In the genomic region with DNA sequence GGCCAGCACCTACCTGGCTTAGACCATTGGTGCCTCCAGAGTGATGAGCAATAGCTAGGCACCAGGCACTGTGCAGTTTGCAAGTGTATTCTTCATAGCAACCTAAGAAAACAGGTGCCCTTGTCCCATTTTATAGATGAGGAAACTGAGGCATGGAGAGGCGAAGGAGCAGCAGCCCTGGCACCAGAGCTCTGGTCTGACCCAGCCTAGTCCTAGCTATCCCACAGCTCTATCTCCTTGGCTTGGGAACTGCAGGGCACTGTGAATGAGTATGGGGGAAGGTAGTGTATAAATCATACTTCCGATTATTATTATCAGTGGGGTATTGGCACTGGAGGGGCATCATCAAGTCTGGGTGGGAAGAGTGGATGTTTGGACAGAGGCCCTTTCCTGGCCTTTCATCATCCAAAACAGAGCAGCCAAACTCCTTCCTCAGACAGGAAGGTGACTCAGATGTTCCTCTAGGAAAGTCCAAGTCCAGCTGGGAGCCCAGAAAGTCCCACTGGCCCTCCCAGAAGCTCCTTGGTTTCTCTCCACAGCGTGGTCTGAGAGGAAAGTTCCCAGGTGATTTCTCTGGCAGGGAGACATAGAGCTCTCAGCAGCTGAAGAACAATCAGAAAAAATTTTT, we compare ENCODE assay signal across 11 cellular contexts. TPM values are rescaled to one million over a fixed set of nuclear protein-coding genes. Genes with fewer than 3 reads are reported as not detected.
DNase-seq lines count a peak whose midpoint lies in the region; ATAC-seq, FAIRE-seq and TF ChIP-seq lines count a peak whose summit lies in the region.
"Had no signal": no experiment of that assay in that cellular context is flagged by ENCODE, and none has a peak within 500 bp of the region (broad histone marks: within the 10 kb centered on the region; RNA-seq: fewer than 3 reads in every experiment).

No MANE protein-coding gene starts in this region.

- BruUV-seq in HepG2 (replicated peaks; lab: Mats Ljungman, UMichigan) = no TSS peak

- DNase-seq in LHCN-M2 (ENCODE audit: low read depth) (peak; percentile 69), HepG2 (ENCODE audit: low spot score) (no peak), transverse colon (no peak), mesothelial cell of epicardium (ENCODE audit: low spot score in 2 of 2, unreplicated experiment in 2 of 2) (no peak), UCSD-AML1 (lab: John Stamatoyannopoulos, UW; ENCODE audit: unreplicated experiment) (no peak), NCI-H345 treated with DMSO at 0.1 percent for 48 hours (lab: John Stamatoyannopoulos, UW; ENCODE audit: unreplicated experiment) (no peak), DMS153 treated with DMSO at 0.1 percent for 48 hours (lab: John Stamatoyannopoulos, UW; ENCODE audit: unreplicated experiment) (no peak)

- 70% methylated on average over 3 of the region's 3 CpGs for WGBS in HepG2 (ENCODE audit: low lambda C conversion rate)
- WGBS in transverse colon (ENCODE audit: low coverage in 1 of 2), 2 donors = 78% methylated on average over 3 of the region's 3 CpGs; no CpG with 5 or more reads in 1 of the 2 donors

- no peak overlapping the region for H3K4me3 Mint-ChIP-seq in mesothelial cell of epicardium

- H3K27ac ChIP-seq in cingulate gyrus (ENCODE audit: low read depth, low read length) (peak overlapping the region; percentile 63), HepG2 (ENCODE audit: extremely low read length, insufficient read depth, low read length) (no peak overlapping the region), transverse colon (peak overlapping the region; percentile 58 to 62 (median 58))

- no peak overlapping the region for H3K9ac ChIP-seq in HepG2 (ENCODE audit: insufficient read depth, low read depth, low read length)

- peaks cover 2% of the 10 kb centered on the region for H3K27me3 Mint-ChIP-seq in mesothelial cell of epicardium (ENCODE audit: low read depth)

- no peaks in the 10 kb centered on the region for H3K36me3 ChIP-seq in HepG2 (replicated peaks in 1 of 2; ENCODE audit: control insufficient read depth in 1 of 2, insufficient read depth in 2 of 2, low read length in 2 of 2)
- H3K36me3 ChIP-seq in transverse colon = no peaks in the 10 kb centered on the region
- H3K36me3 ChIP-seq: tibial nerve had no signal

- CTCF ChIA-PET in HepG2 (lab: Yijun Ruan, JAX; ENCODE audit: low intra/inter-chr PET ratio, low total read pairs) = no interaction called here

- TF ChIP-seq POLR2A in HepG2 (IDR thresholded peaks at IDR 0.05; ENCODE audit: insufficient read depth in 1 of 2, low read depth in 2 of 2, low read length in 2 of 2) (no peak), transverse colon (IDR thresholded peaks at IDR 0.05) (no peak)

- intact Hi-C loops in HepG2 (cut with micrococcal nuclease; ENCODE audit: unreplicated experiment) (no loop called here), transverse colon (cut with DNase I; ENCODE audit: low total_unique reads) (no loop called here)

- H4K20me1 ChIP-seq in HepG2 (ENCODE audit: insufficient read depth, low read length) = no peaks in the 10 kb centered on the region

- no peak overlapping the region for H3K4me3 ChIP-seq in HepG2 (replicated peaks in 1 of 3; ENCODE audit: insufficient read depth in 1 of 3, low read depth in 2 of 3, low read length in 3 of 3)
- no peak overlapping the region for H3K4me3 ChIP-seq in transverse colon
- H3K4me3 ChIP-seq: dorsolateral prefrontal cortex, tibial nerve had no signal

- in situ Hi-C loops in HepG2 (cut with HindIII; ENCODE audit: extremely low pct_ligation_motif_present, low pct_unique_long_range_greater_than_20kb) = no loop called here
- in situ Hi-C loops in transverse colon (cut with MboI; ENCODE audit: low pct_ligation_motif_present in 1 of 4, low pct_unique_long_range_greater_than_20kb in 1 of 4, low sequenced_read_pairs in 3 of 4) = no loop called here

- no peak overlapping the region for H3K4me2 ChIP-seq in HepG2 (ENCODE audit: low read depth, low read length)

- POLR2A ChIA-PET in HepG2 (lab: Yijun Ruan, JAX) = interaction anchor here (0.6 to 2.2 kb wide), 3 partner anchors 12 to 57 kb away, joined by 3 to 9 read pairs (median 4); a partner anchor contains a TSS

- H3K27me3 ChIP-seq in HepG2 (ENCODE audit: control insufficient read depth in 1 of 2, insufficient read depth in 2 of 2, low read length in 2 of 2) = peaks cover 0 to 8% of the 10 kb centered on the region in 2 experiments; a peak in 2 of 5 replicates
- no peaks in the 10 kb centered on the region for H3K27me3 ChIP-seq in transverse colon
- H3K27me3 ChIP-seq: dorsolateral prefrontal cortex, tibial nerve had no signal

- no peaks in the 10 kb centered on the region for H3K79me2 ChIP-seq in HepG2 (ENCODE audit: insufficient read depth, low read length)

- ATAC-seq in HepG2 = no peak

- no peak overlapping the region for H3K27ac Mint-ChIP-seq in mesothelial cell of epicardium
- H3K27ac Mint-ChIP-seq: progenitor cell of endocrine pancreas had no signal

- TF ChIP-seq EP300 in HepG2 (IDR thresholded peaks at IDR 0.05; ENCODE audit: low read depth in 2 of 2, low read length in 2 of 2) (no peak), HepG2 (CRISPR knock-in tag; IDR thresholded peaks at IDR 0.05; ENCODE audit: borderline replicate concordance) (no peak), transverse colon (IDR thresholded peaks at IDR 0.05; ENCODE audit: low read depth) (no peak)

- TF ChIP-seq CTCF in HepG2 (CRISPR knock-in tag; IDR thresholded peaks at IDR 0.05) (no peak), transverse colon (IDR thresholded peaks at IDR 0.05) (no peak), mesothelial cell of epicardium (IDR thresholded peaks at IDR 0.05; ENCODE audit: unreplicated experiment) (no peak)

- no peaks in the 10 kb centered on the region for H3K9me3 Mint-ChIP-seq in mesothelial cell of epicardium

- TF ChIP-seq RAD21 in HepG2 (CRISPR knock-in tag; IDR thresholded peaks at IDR 0.05) = no peak

- no peak overlapping the region for H2AFZ ChIP-seq in HepG2 (ENCODE audit: low read length)

- H3K9me3 ChIP-seq in HepG2 (ENCODE audit: low read length) = no peaks in the 10 kb centered on the region
- no peaks in the 10 kb centered on the region for H3K9me3 ChIP-seq in transverse colon
- H3K9me3 ChIP-seq: tibial nerve had no signal

- peaks cover 4% of the 10 kb centered on the region for H3K4me1 Mint-ChIP-seq in mesothelial cell of epicardium

- H3K36me3 Mint-ChIP-seq in mesothelial cell of epicardium = no peaks in the 10 kb centered on the region

- FAIRE-seq in HepG2 (lab: Jason Lieb, UNC) = no peak

- H3K4me1 ChIP-seq in HepG2 (ENCODE audit: insufficient read depth, low read length) = peaks cover 10% of the 10 kb centered on the region
- H3K4me1 ChIP-seq in transverse colon = peaks cover 0 to 17% (median 4%) of the 10 kb centered on the region in 4 donors

RNA-seq across cellular contexts. Expression of a gene that starts 32.0 kb away (rescaled TPM):
- total RNA-seq in LHCN-M2 (2014; rRNA removed) (not detected in 2 replicates), HepG2 (2016; rRNA removed; fragmentation: Illumina TruSeq; extraction: Trizol) (39.5 and 60.6 TPM in 2 replicates), transverse colon (10 to 100 TPM in 2 of 4 donors, 1 to 10 TPM in 2; 4.4 to 13.5 (median 9.6) TPM), mesothelial cell of epicardium (1.1 to 1.8 TPM (median 1.2 TPM) in 3 replicates)
- polyA plus RNA-seq in LHCN-M2 (2012) = 0.30 TPM
- 31.6 and 42.4 TPM in 2 replicates for total RNA-seq in HepG2 (2016; cell fraction: cytosol; rRNA removed; fragmentation: Illumina TruSeq; extraction: Trizol; ENCODE audit: low read depth)
- total RNA-seq in HepG2 (2016; cell fraction: insoluble cytoplasmic fraction; rRNA removed; fragmentation: Illumina TruSeq; extraction: Trizol) = 36.8 and 62.7 TPM in 2 replicates
- 53.7 and 65.8 TPM in 2 replicates for total RNA-seq in HepG2 (2016; cell fraction: membrane; rRNA removed; fragmentation: Illumina TruSeq; extraction: Trizol)
- 44.1 and 48.9 TPM in 2 replicates for total RNA-seq in HepG2 (2016; cell fraction: nucleus; rRNA removed; fragmentation: Illumina TruSeq; extraction: Trizol)
- 127 and 160 TPM in 2 replicates for polyA plus RNA-seq in HepG2 (2011; rRNA removed)
- 145 and 183 TPM in 2 replicates for polyA plus RNA-seq in HepG2 (2011; cell fraction: cytosol; rRNA removed)
- polyA plus RNA-seq in HepG2 (2011; cell fraction: nucleus; rRNA removed) = 77.5 and 88.9 TPM in 2 replicates
- polyA plus RNA-seq in HepG2 (2012) = 40.5 and 51.4 TPM in 2 replicates
- 35.9 and 51.7 TPM in 2 replicates for polyA plus RNA-seq in HepG2 (2016; cell fraction: cytosol; fragmentation: Illumina TruSeq; extraction: Trizol; ENCODE audit: low read depth)
- polyA plus RNA-seq in HepG2 (2016; cell fraction: insoluble cytoplasmic fraction; fragmentation: Illumina TruSeq; extraction: Trizol; ENCODE audit: low read depth) = 47.5 and 48.8 TPM in 2 replicates
- polyA plus RNA-seq in HepG2 (2016; cell fraction: membrane; fragmentation: Illumina TruSeq; extraction: Trizol; ENCODE audit: low read depth) = 56.6 and 67.1 TPM in 2 replicates
- polyA plus RNA-seq in HepG2 (2016; cell fraction: nucleus; fragmentation: Illumina TruSeq; extraction: Trizol; ENCODE audit: insufficient read depth, low read depth) = 83.7 and 88.2 TPM in 2 replicates
- polyA minus RNA-seq in HepG2 (2011; rRNA and poly(A)+ RNA removed; ENCODE audit: low replicate concordance) = 159 and 370 TPM in 2 replicates
- 54.5 and 69.4 TPM in 2 replicates for polyA minus RNA-seq in HepG2 (2011; cell fraction: cytosol; rRNA and poly(A)+ RNA removed)
- polyA minus RNA-seq in HepG2 (2011; cell fraction: nucleus; rRNA and poly(A)+ RNA removed) = 23.7 and 30.3 TPM in 2 replicates

RNA-seq across cellular contexts. Expression of a gene that starts 42.1 kb away (rescaled TPM):
- total RNA-seq in LHCN-M2 (2014; rRNA removed) = not detected in 2 replicates
- not detected for polyA plus RNA-seq in LHCN-M2 (2012)
- total RNA-seq in HepG2 (2016; rRNA removed; fragmentation: Illumina TruSeq; extraction: Trizol) = 0.06 TPM in 1 of 2 replicates, not detected in the other
- not detected in 2 replicates for total RNA-seq in HepG2 (2016; cell fraction: cytosol; rRNA removed; fragmentation: Illumina TruSeq; extraction: Trizol; ENCODE audit: low read depth)
- 0.06 and 0.09 TPM in 2 replicates for total RNA-seq in HepG2 (2016; cell fraction: insoluble cytoplasmic fraction; rRNA removed; fragmentation: Illumina TruSeq; extraction: Trizol)
- not detected in 2 replicates for total RNA-seq in HepG2 (2016; cell fraction: membrane; rRNA removed; fragmentation: Illumina TruSeq; extraction: Trizol)
- 0.16 TPM in 1 of 2 replicates, not detected in the other for total RNA-seq in HepG2 (2016; cell fraction: nucleus; rRNA removed; fragmentation: Illumina TruSeq; extraction: Trizol)
- 0.04 TPM in 1 of 2 replicates, not detected in the other for polyA plus RNA-seq in HepG2 (2011; rRNA removed)
- polyA plus RNA-seq in HepG2 (2011; cell fraction: cytosol; rRNA removed) = 0.01 and 0.04 TPM in 2 replicates
- polyA plus RNA-seq in HepG2 (2011; cell fraction: nucleus; rRNA removed) = 0.03 TPM in 1 of 2 replicates, not detected in the other
- 0.04 TPM in 1 of 2 replicates, not detected in the other for polyA plus RNA-seq in HepG2 (2012)
- 0.05 TPM in 1 of 2 replicates, not detected in the other for polyA plus RNA-seq in HepG2 (2016; cell fraction: cytosol; fragmentation: Illumina TruSeq; extraction: Trizol; ENCODE audit: low read depth)
- 0.17 TPM in 1 of 2 replicates, not detected in the other for polyA plus RNA-seq in HepG2 (2016; cell fraction: insoluble cytoplasmic fraction; fragmentation: Illumina TruSeq; extraction: Trizol; ENCODE audit: low read depth)
- polyA plus RNA-seq in HepG2 (2016; cell fraction: membrane; fragmentation: Illumina TruSeq; extraction: Trizol; ENCODE audit: low read depth) = 0.06 TPM in 1 of 2 replicates, not detected in the other
- polyA plus RNA-seq in HepG2 (2016; cell fraction: nucleus; fragmentation: Illumina TruSeq; extraction: Trizol; ENCODE audit: insufficient read depth, low read depth) = 0.25 TPM in 1 of 2 replicates, not detected in the other
- 0.07 TPM in 1 of 2 replicates, not detected in the other for polyA minus RNA-seq in HepG2 (2011; rRNA and poly(A)+ RNA removed; ENCODE audit: low replicate concordance)
- polyA minus RNA-seq in HepG2 (2011; cell fraction: cytosol; rRNA and poly(A)+ RNA removed) = not detected in 2 replicates
- not detected in 2 replicates for polyA minus RNA-seq in HepG2 (2011; cell fraction: nucleus; rRNA and poly(A)+ RNA removed)
- total RNA-seq in transverse colon = under 1 TPM in 1 of 4 donors, not detected in 3; 0.64 TPM
- not detected in 3 replicates for total RNA-seq in mesothelial cell of epicardium
- total RNA-seq: progenitor cell of endocrine pancreas, tibial nerve had no signal

RNA-seq across cellular contexts. Expression of a gene that starts 55.8 kb away (rescaled TPM):
- total RNA-seq in LHCN-M2 (2014; rRNA removed) = not detected in 2 replicates
- polyA plus RNA-seq in LHCN-M2 (2012) = not detected
- total RNA-seq in HepG2 (2016; rRNA removed; fragmentation: Illumina TruSeq; extraction: Trizol) = 23.4 and 57.3 TPM in 2 replicates
- total RNA-seq in HepG2 (2016; cell fraction: cytosol; rRNA removed; fragmentation: Illumina TruSeq; extraction: Trizol; ENCODE audit: low read depth) = 7.3 and 8.2 TPM in 2 replicates
- 21.6 and 59.9 TPM in 2 replicates for total RNA-seq in HepG2 (2016; cell fraction: insoluble cytoplasmic fraction; rRNA removed; fragmentation: Illumina TruSeq; extraction: Trizol)
- 22.2 and 22.7 TPM in 2 replicates for total RNA-seq in HepG2 (2016; cell fraction: membrane; rRNA removed; fragmentation: Illumina TruSeq; extraction: Trizol)
- 62.3 and 70.4 TPM in 2 replicates for total RNA-seq in HepG2 (2016; cell fraction: nucleus; rRNA removed; fragmentation: Illumina TruSeq; extraction: Trizol)
- 60.8 and 96.8 TPM in 2 replicates for polyA plus RNA-seq in HepG2 (2011; rRNA removed)
- 56.4 and 56.5 TPM in 2 replicates for polyA plus RNA-seq in HepG2 (2011; cell fraction: cytosol; rRNA removed)
- polyA plus RNA-seq in HepG2 (2011; cell fraction: nucleus; rRNA removed) = 79.9 and 86.1 TPM in 2 replicates
- polyA plus RNA-seq in HepG2 (2012) = 41.7 and 72.2 TPM in 2 replicates
- polyA plus RNA-seq in HepG2 (2016; cell fraction: cytosol; fragmentation: Illumina TruSeq; extraction: Trizol; ENCODE audit: low read depth) = 7.2 and 7.4 TPM in 2 replicates
- 27.9 and 36.9 TPM in 2 replicates for polyA plus RNA-seq in HepG2 (2016; cell fraction: insoluble cytoplasmic fraction; fragmentation: Illumina TruSeq; extraction: Trizol; ENCODE audit: low read depth)
- 15.0 and 15.2 TPM in 2 replicates for polyA plus RNA-seq in HepG2 (2016; cell fraction: membrane; fragmentation: Illumina TruSeq; extraction: Trizol; ENCODE audit: low read depth)
- polyA plus RNA-seq in HepG2 (2016; cell fraction: nucleus; fragmentation: Illumina TruSeq; extraction: Trizol; ENCODE audit: insufficient read depth, low read depth) = 134 and 147 TPM in 2 replicates
- 0.19 and 92.7 TPM in 2 replicates for polyA minus RNA-seq in HepG2 (2011; rRNA and poly(A)+ RNA removed; ENCODE audit: low replicate concordance)
- polyA minus RNA-seq in HepG2 (2011; cell fraction: cytosol; rRNA and poly(A)+ RNA removed) = 36.8 and 44.2 TPM in 2 replicates
- 38.0 and 38.2 TPM in 2 replicates for polyA minus RNA-seq in HepG2 (2011; cell fraction: nucleus; rRNA and poly(A)+ RNA removed)
- total RNA-seq in transverse colon = 10 to 100 TPM in 1 of 4 donors, 1 to 10 TPM in 2, not detected in 1; 1.7 to 13.5 (median 1.8) TPM
- total RNA-seq in mesothelial cell of epicardium = 2.3 to 3.1 TPM (median 2.5 TPM) in 3 replicates
